In genomic region chr3:101573449-101574387, GRCh38 we compare ENCODE assay signal across 8 cellular contexts. TPM values are rescaled to one million over a fixed set of nuclear protein-coding genes. Genes with fewer than 3 reads are reported as not detected.
DNase-seq lines count a peak whose midpoint lies in the region; ATAC-seq, FAIRE-seq and TF ChIP-seq lines count a peak whose summit lies in the region.

TSS of gene PCNP (plus strand) at chr3:101574180. CDS start at chr3:101574216, 36 bp downstream.

- H3K4me3 ChIP-seq in gastrocnemius medialis, result peak within 1 kb of the TSS; percentile 64 to 92 (median 81)

- TF ChIP-seq POLR2A in gastrocnemius medialis (IDR thresholded peaks at IDR 0.05), result peak; percentile 79 to 87

- DNase-seq in NCI-H2107 (lab: John Stamatoyannopoulos, UW) (peak; percentile 97), iPS DF 4.7 (ENCODE audit: extremely low read depth, low spot score) (peak; percentile 95), gastrocnemius medialis (peak; percentile 98)

- peak within 1 kb of the TSS; percentile 95 to 96 (median 95) for H3K4me3 Mint-ChIP-seq in brain

- H3K27me3 Mint-ChIP-seq in brain, result peaks cover 15% of the 10 kb centered on the region

- FAIRE-seq in TTC549 (lab: Jason Lieb, UNC), result peak; percentile 90

- H3K27ac ChIP-seq in 22Rv1 (peak within 1 kb of the TSS; percentile 94), gastrocnemius medialis (peak within 1 kb of the TSS; percentile 94 to 97 (median 96))

- peaks cover 41 to 43% of the 10 kb centered on the region in 2 donors for H3K4me1 ChIP-seq in gastrocnemius medialis

- ATAC-seq in GM18517 (IDR thresholded peaks at IDR 0.05; ENCODE audit: unreplicated experiment), result peak; percentile 89
- ATAC-seq in HG03060 (IDR thresholded peaks at IDR 0.05; ENCODE audit: low read depth, unreplicated experiment), result peak; percentile 78
- peak; percentile 96 to 97 for ATAC-seq in gastrocnemius medialis

- peaks cover 28% of the 10 kb centered on the region for H3K36me3 Mint-ChIP-seq in brain

- peaks cover 0 to 8% of the 10 kb centered on the region in 2 donors for H3K36me3 ChIP-seq in gastrocnemius medialis

- intact Hi-C loops in gastrocnemius medialis (cut with DNase I; ENCODE audit: low total_unique reads), result loop anchor here (1.0 to 10.0 kb wide), 7 partner anchors 12 to 1759 kb away; partner anchors contain the start of genes CEP97, CMSS1, NFKBIZ and NXPE3

- H3K9me3 Mint-ChIP-seq in brain, result peaks cover 0 to 4% (median 0%) of the 10 kb centered on the region in 5 experiments

- H3K27ac Mint-ChIP-seq in brain, result peak within 1 kb of the TSS; percentile 98 to 100 (median 99)

- in situ Hi-C loops in gastrocnemius medialis (cut with MboI; ENCODE audit: low sequenced_read_pairs in 4 of 4), result loop anchor here in 2 of 4 donors (5.0 to 10.0 kb wide), 2 partner anchors 59 to 114 kb away; partner anchors contain the start of genes SENP7 (in 2 of the 2) and RPL24 (in 1 of the 2)

- no peaks in the 10 kb centered on the region for H3K9me3 ChIP-seq in gastrocnemius medialis

- peak; percentile 92 for TF ChIP-seq CTCF in 22Rv1 (IDR thresholded peaks at IDR 0.05)
- TF ChIP-seq CTCF in brain (conservative IDR thresholded peaks at IDR 0.05), result peak; percentile 85 to 90
- peak; percentile 87 to 95 (median 93) for TF ChIP-seq CTCF in gastrocnemius medialis (IDR thresholded peaks at IDR 0.05 in 4 of 5, conservative IDR thresholded peaks at IDR 0.05 in 1 of 5)

- H3K27me3 ChIP-seq in gastrocnemius medialis, result no peaks in the 10 kb centered on the region

- peaks cover 51% of the 10 kb centered on the region for H3K4me1 Mint-ChIP-seq in brain

RNA-seq across cellular contexts. Expression of gene PCNP, which starts in this region (rescaled TPM):
- 76.9 TPM for polyA plus RNA-seq in brain (ENCODE audit: insufficient read depth, low read depth, low replicate concordance)
- total RNA-seq in gastrocnemius medialis, result 10 to 100 TPM; 57.6 to 68.6 (median 63.2) TPM

Comparison
In these comparisons a context has a peak if more than half of its experiments do, and no peak if none do; other contexts are left out.
1. Peak in every context shown above with its lines: DNase-seq, ATAC-seq, H3K4me3 ChIP-seq and H3K27ac ChIP-seq.